In genomic region chr10:119166111-119166500, GRCh38 we compare ENCODE assay signal across 1 cellular context.
TF ChIP-seq lines count a peak whose summit lies in the region.

No MANE protein-coding gene starts in this region.

TF ChIP-seq in GM23338, 12 proteins besides CTCF, POLR2A, EP300 and RAD21 (continued from another document):
- TF ChIP-seq REST (IDR thresholded peaks at IDR 0.05; ENCODE audit: unreplicated experiment): no peak
- TF ChIP-seq EZH2phosphoT487 (IDR thresholded peaks at IDR 0.05; ENCODE audit: unreplicated experiment): no peak
- no peak for TF ChIP-seq JUNB (IDR thresholded peaks at IDR 0.05; ENCODE audit: unreplicated experiment)
- TF ChIP-seq EZH2 (IDR thresholded peaks at IDR 0.05; ENCODE audit: low read depth, unreplicated experiment): no peak
- no peak for TF ChIP-seq POLR2AphosphoS5 (IDR thresholded peaks at IDR 0.05; ENCODE audit: low read depth)
- TF ChIP-seq NANOG (IDR thresholded peaks at IDR 0.05; ENCODE audit: borderline replicate concordance): no peak
